7 cellular contexts compared by ENCODE assay signal in genomic region chr20:64285579-64286427, GRCh38. TPM values are rescaled to one million over a fixed set of nuclear protein-coding genes. Genes with fewer than 3 reads are reported as not detected.
A peak's percentile ranks its signal among the peaks of the same experiment; 100 is the strongest.
DNase-seq lines count a peak whose midpoint lies in the region; ATAC-seq, FAIRE-seq and TF ChIP-seq lines count a peak whose summit lies in the region.
"Not testable (repeated sequence)": the region's sequence is repeated elsewhere in the genome, so short reads cannot be mapped to it uniquely, and the experiment has no call there.

No MANE protein-coding gene starts in this region.

- intact Hi-C loops in left ventricle myocardium inferior (cut with micrococcal nuclease): not testable (repeated sequence)

- not testable (repeated sequence) for H3K27ac Mint-ChIP-seq in T-helper 2 cell treated with Interferon-gamma antibody and Interleukin-4, amounts not matched to agents 5 μg/mL and 100 μg/mL, for 36 hours

- peak; percentile 80 for TF ChIP-seq CTCF in left ventricle myocardium inferior (IDR thresholded peaks at IDR 0.05; ENCODE audit: borderline replicate concordance)
- peak; percentile 74 for TF ChIP-seq CTCF in retinal pigment epithelial cell (conservative IDR thresholded peaks at IDR 0.05; ENCODE audit: low read depth, low read length)

- not testable (repeated sequence) for H3K4me3 Mint-ChIP-seq in T-helper 2 cell treated with Interferon-gamma antibody and Interleukin-4, amounts not matched to agents 5 μg/mL and 100 μg/mL, for 36 hours

- not testable (repeated sequence) for H3K4me1 Mint-ChIP-seq in T-helper 2 cell treated with Interferon-gamma antibody and Interleukin-4, amounts not matched to agents 5 μg/mL and 100 μg/mL, for 36 hours (ENCODE audit: low read depth)

- peaks cover 11% of the 10 kb centered on the region for H3K27me3 Mint-ChIP-seq in T-helper 2 cell treated with Interferon-gamma antibody and Interleukin-4, amounts not matched to agents 5 μg/mL and 100 μg/mL, for 36 hours (ENCODE audit: low read depth)

- not testable (repeated sequence) for H3K27ac ChIP-seq in left ventricle myocardium inferior (replicated peaks)

- not testable (repeated sequence) for H3K36me3 Mint-ChIP-seq in T-helper 2 cell treated with Interferon-gamma antibody and Interleukin-4, amounts not matched to agents 5 μg/mL and 100 μg/mL, for 36 hours (ENCODE audit: low read depth)

- FAIRE-seq in GM18507 (lab: Jason Lieb, UNC): not testable (repeated sequence)

- not testable (repeated sequence) for H3K4me3 ChIP-seq in left ventricle myocardium inferior; retinal pigment epithelial cell (ENCODE audit: low read length)

- DNase-seq in GM18507 (ENCODE audit: extremely low spot score, insufficient read length, low read depth) (peak; percentile 39), NCI-H146 (lab: John Stamatoyannopoulos, UW) (peak; percentile 93), left ventricle myocardium inferior (peak; percentile 81)
- DNase-seq in T-helper 2 cell treated with Interferon-gamma antibody and Interleukin-4, amounts not matched to agents 5 μg/mL and 100 μg/mL, for 36 hours (ENCODE audit: low spot score): peak; percentile 92
- DNase-seq in activated naive CD8-positive, alpha-beta T cell treated with anti-CD3 and anti-CD28 coated beads, Interleukin-2, amount 50 U/mL, for 16 hours (ENCODE audit: low read depth, low spot score): peak; percentile 63
- not testable (repeated sequence) for DNase-seq in retinal pigment epithelial cell (ENCODE audit: low read depth)

- ATAC-seq in HG02798 (IDR thresholded peaks at IDR 0.05; ENCODE audit: poor library complexity, unreplicated experiment): peak; percentile 91

- not testable (repeated sequence) for H3K9me3 Mint-ChIP-seq in T-helper 2 cell treated with Interferon-gamma antibody and Interleukin-4, amounts not matched to agents 5 μg/mL and 100 μg/mL, for 36 hours

- not testable (repeated sequence) for H3K27me3 ChIP-seq in left ventricle myocardium inferior (ENCODE audit: low read depth)

- H3K4me1 ChIP-seq in left ventricle myocardium inferior: not testable (repeated sequence)

- H3K9me3 ChIP-seq in left ventricle myocardium inferior (replicated peaks): not testable (repeated sequence)

- H3K36me3 ChIP-seq in left ventricle myocardium inferior: not testable (repeated sequence)

RNA-seq across cellular contexts. Expression of gene PCMTD2, which starts 30.3 kb away (rescaled TPM):
- 62.9 TPM for total RNA-seq in left ventricle myocardium inferior
